ENCODE assay signal across 9 cellular contexts in the genomic region with DNA sequence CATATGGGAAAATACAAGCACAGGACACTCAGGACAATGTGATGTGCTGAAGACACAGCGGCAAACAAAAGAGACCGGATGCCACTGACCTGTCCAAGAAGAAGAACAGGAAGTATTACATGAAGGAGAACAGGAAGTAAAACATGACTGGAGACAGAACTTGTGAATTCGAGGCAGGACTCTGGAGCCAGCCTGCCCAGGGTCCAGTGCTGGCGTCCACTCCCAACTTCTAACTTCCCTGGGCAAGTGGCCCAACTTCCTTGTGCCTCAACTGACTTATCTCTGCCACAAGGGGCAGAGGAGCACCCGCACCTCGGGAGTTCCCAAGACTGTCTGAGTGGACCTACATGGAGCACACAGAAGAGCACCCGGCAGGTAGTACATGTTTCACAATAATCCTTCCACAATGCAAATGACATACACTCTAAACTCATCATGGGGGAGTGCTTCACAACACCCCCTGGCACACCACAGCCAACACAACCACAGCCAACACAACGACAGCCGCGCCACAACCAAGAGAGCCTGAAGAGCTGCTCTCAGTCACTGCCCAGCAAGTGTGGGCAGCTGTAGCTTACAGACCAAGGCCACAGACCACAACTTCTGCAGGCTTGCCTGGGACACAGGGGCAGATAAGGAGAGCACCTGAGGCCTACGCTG. TPM values are rescaled to one million over a fixed set of nuclear protein-coding genes. Genes with fewer than 3 reads are reported as not detected.
A peak's percentile ranks its signal among the peaks of the same experiment; 100 is the strongest.
DNase-seq lines count a peak whose midpoint lies in the region; ATAC-seq, FAIRE-seq and TF ChIP-seq lines count a peak whose summit lies in the region.
"Had no signal": no experiment of that assay in that cellular context is flagged by ENCODE, and none has a peak within 500 bp of the region (broad histone marks: within the 10 kb centered on the region; RNA-seq: fewer than 3 reads in every experiment).

No MANE protein-coding gene starts in this region.

- H3K9me1 ChIP-seq in IMR-90 (ENCODE audit: insufficient read depth, low read length) (peaks cover 38% of the 10 kb centered on the region), K562 (ENCODE audit: control insufficient read depth, insufficient read depth, low read length) (peaks cover 12% of the 10 kb centered on the region)

- no peak overlapping the region for H3K18ac ChIP-seq in IMR-90 (ENCODE audit: low read depth, low read length)

- BruUV-seq in IMR-90 (replicated peaks; lab: Mats Ljungman, UMichigan), result no TSS peak
- no TSS peak for BruUV-seq in K562 (replicated peaks; lab: Mats Ljungman, UMichigan)

- CTCF ChIA-PET in IMR-90 (lab: Yijun Ruan, JAX) (no interaction called here), K562 (lab: Yijun Ruan, JAX; ENCODE audit: low intra/inter-chr PET ratio) (no interaction called here)

- H3K79me2 ChIP-seq in K562 (ENCODE audit: control insufficient read depth, insufficient read depth, low read length), result peaks cover 91% of the 10 kb centered on the region

- H2AK9ac ChIP-seq in IMR-90 (replicated peaks; ENCODE audit: low read depth, low read length, poor library complexity), result no peak overlapping the region

- H3K23ac ChIP-seq in IMR-90 (ENCODE audit: low read depth, low read length), result peak overlapping the region; percentile 22; the same call in 1 of the 2 replicates

- no peak overlapping the region for H2BK120ac ChIP-seq in IMR-90 (ENCODE audit: low read depth, low read length)

- 85% methylated on average over 5 of the region's 11 CpGs; no CpG with 5 or more reads in 1 of the 2 experiments for WGBS in IMR-90 (ENCODE audit: extremely low coverage in 2 of 2, insufficient read length in 1 of 2), 2 experiments
- WGBS in K562 (ENCODE audit: insufficient coverage, low coverage, missing lambda C conversion rate), result 55% methylated on average over 11 of the region's 11 CpGs
- WGBS in lower leg skin, 2 donors, result 43 to 59% methylated on average over 8 to 11 of the region's 11 CpGs

- H3K27ac ChIP-seq in IMR-90 (ENCODE audit: insufficient read depth, low read length) (no peak overlapping the region), K562 (ENCODE audit: extremely low read depth, low read depth, low read length) (peak overlapping the region; percentile 32; the same call in 1 of the 3 replicates)
- H3K27ac ChIP-seq: SJSA1 had no signal

- H3K9ac ChIP-seq in IMR-90 (ENCODE audit: low read depth, low read length) (no peak overlapping the region), K562 (ENCODE audit: insufficient read depth in 1 of 2, low read depth in 2 of 2, low read length in 2 of 2) (peak overlapping the region in 1 of 2 experiments; percentile 80; a peak in 2 of 4 replicates)

- no peak overlapping the region for H3K4me3 ChIP-seq in IMR-90 (ENCODE audit: insufficient read depth, low read depth, low read length)
- no peak overlapping the region for H3K4me3 ChIP-seq in K562
- H3K4me3 ChIP-seq in lower leg skin (ENCODE audit: low read depth, poor library complexity, severe bottlenecking), result no peak overlapping the region
- H3K4me3 ChIP-seq: SJSA1 had no signal

- H3K36me3 ChIP-seq in IMR-90 (ENCODE audit: control insufficient read depth, insufficient read depth, low read length) (no peaks in the 10 kb centered on the region), K562 (ENCODE audit: control insufficient read depth, insufficient read depth, low read length) (peaks cover 10% of the 10 kb centered on the region)

- FAIRE-seq in K562 (lab: Jason Lieb, UNC), result no peak

- H3K9me3 ChIP-seq in IMR-90 (ENCODE audit: control insufficient read depth, insufficient read depth, low read length) (peaks cover 5% of the 10 kb centered on the region), K562 (replicated peaks; ENCODE audit: control insufficient read depth, insufficient read depth, low read depth, low read length) (no peaks in the 10 kb centered on the region)
- H3K9me3 ChIP-seq: SJSA1 had no signal

- H3K79me1 ChIP-seq in IMR-90 (ENCODE audit: low read depth in 1 of 2, low read length in 2 of 2), result peaks cover 0 to 80% of the 10 kb centered on the region in 2 experiments; a peak in 2 of 4 replicates

- TF ChIP-seq RAD21 in IMR-90 (IDR thresholded peaks at IDR 0.05; ENCODE audit: low read length) (no peak), K562 (CRISPR knock-in tag; conservative IDR thresholded peaks at IDR 0.05 in 1 of 2, IDR thresholded peaks at IDR 0.05 in 1 of 2) (0 out of 4 replicates have a peak, but pooled peaks of 1 of the 2 experiments have one; percentile 17)

- intact Hi-C loops in IMR-90 (cut with micrococcal nuclease) (no loop called here), K562 (cut with micrococcal nuclease) (loop anchor here (10.0 kb wide), 1 partner anchor 51 kb away; the partner anchor contains the start of gene SPG7), lower leg skin (cut with DNase I; ENCODE audit: low total_unique reads) (no loop called here)

- TF ChIP-seq EP300 in K562 (IDR thresholded peaks at IDR 0.05; ENCODE audit: low read length), result no peak

- H2BK5ac ChIP-seq in IMR-90 (ENCODE audit: low read depth, low read length, poor library complexity, severe bottlenecking), result no peak overlapping the region

- dilution Hi-C loops in IMR-90 (cut with HindIII; ENCODE audit: low sequenced_read_pairs, unreplicated experiment), result no loop called here

- H4K91ac ChIP-seq in IMR-90 (ENCODE audit: insufficient read depth, low read depth, low read length), result no peak overlapping the region

- no peak overlapping the region; the same call in 1 of the 2 replicates for H2AK5ac ChIP-seq in IMR-90 (ENCODE audit: low read depth, low read length)

- peak; percentile 50 for DNase-seq in Ammon's horn (ENCODE audit: low spot score)
- DNase-seq in IMR-90, result no peak
- peak; percentile 40 to 52 (median 45) for DNase-seq in K562 (ENCODE audit: extremely low read depth in 1 of 4, low spot score in 3 of 4)
- DNase-seq in medulla oblongata (ENCODE audit: extremely low spot score), result peak; percentile 68
- DNase-seq in NCI-H748 (lab: John Stamatoyannopoulos, UW; ENCODE audit: unreplicated experiment), result no peak
- DNase-seq in lower leg skin (ENCODE audit: low spot score in 2 of 2), result no peak
- DNase-seq in NCI-H1694 (lab: John Stamatoyannopoulos, UW), result no peak

- no peak overlapping the region for H3K56ac ChIP-seq in IMR-90 (ENCODE audit: extremely low read depth, insufficient read depth, low read length)

- H3K4ac ChIP-seq in IMR-90 (ENCODE audit: low read depth, low read length), result no peak overlapping the region

- H3K4me1 ChIP-seq in IMR-90 (ENCODE audit: control insufficient read depth, insufficient read depth, low read length) (peaks cover 25% of the 10 kb centered on the region), K562 (replicated peaks in 1 of 2; ENCODE audit: control insufficient read depth in 2 of 2, insufficient read depth in 2 of 2, low read length in 2 of 2) (peaks cover 21 to 32% of the 10 kb centered on the region in 2 experiments)

- TF ChIP-seq POLR2A in IMR-90 (IDR thresholded peaks at IDR 0.05; ENCODE audit: low read depth, low read length), result no peak
- no peak for TF ChIP-seq POLR2A in K562 (conservative IDR thresholded peaks at IDR 0.05)
- no peak for TF ChIP-seq POLR2A in lower leg skin (IDR thresholded peaks at IDR 0.05)

- H2AFZ ChIP-seq in IMR-90 (replicated peaks; ENCODE audit: low read length, poor library complexity), result no peak overlapping the region
- no peak overlapping the region for H2AFZ ChIP-seq in K562 (ENCODE audit: low read depth, low read length)

- POLR2A ChIA-PET in IMR-90 (lab: Charles Lee; ENCODE audit: unreplicated experiment) (no interaction called here), K562 (lab: Yijun Ruan, JAX) (interaction anchor here (0.6 to 1.0 kb wide), 3 partner anchors 13 to 23 kb away, joined by 3 to 4 read pairs (median 3); no protein-coding TSS in a partner anchor)

- in situ Hi-C loops in IMR-90 (cut with MboI; ENCODE audit: low sequenced_read_pairs) (no loop called here), K562 (cut with MboI) (no loop called here)

- H4K5ac ChIP-seq in IMR-90 (ENCODE audit: low read depth, low read length), result no peak overlapping the region

- TF ChIP-seq CTCF in IMR-90 (conservative IDR thresholded peaks at IDR 0.05; ENCODE audit: low read depth, low read length) (peak; percentile 22; the same call in 1 of the 2 replicates), K562 (IDR thresholded peaks at IDR 0.05 in 2 of 3, conservative IDR thresholded peaks at IDR 0.05 in 1 of 3; ENCODE audit: insufficient read depth in 2 of 3, low read depth in 1 of 3, low read length in 3 of 3) (peak in 2 of 3 experiments; percentile 33 to 48; a peak in 4 of 6 replicates), lower leg skin (IDR thresholded peaks at IDR 0.05) (no peak)

- ATAC-seq in IMR-90 (ENCODE audit: low read depth) (0 out of 2 replicates have a peak, but pooled peaks have one; percentile 19), K562 (peak; percentile 78), HG02678 (IDR thresholded peaks at IDR 0.05; ENCODE audit: unreplicated experiment) (no peak)

- H4K8ac ChIP-seq in IMR-90 (ENCODE audit: low read depth in 2 of 2, low read length in 2 of 2), result 0 out of 4 replicates have a peak overlapping the region, but pooled peaks of 1 of the 2 experiments have one; percentile 1

- H3K27me3 ChIP-seq in IMR-90 (ENCODE audit: control insufficient read depth, insufficient read depth, low read length) (no peaks in the 10 kb centered on the region), K562 (ENCODE audit: control insufficient read depth in 2 of 2, insufficient read depth in 2 of 2, low read length in 2 of 2) (no peaks in the 10 kb centered on the region)
- H3K27me3 ChIP-seq: SJSA1 had no signal

- no peak overlapping the region for H2BK15ac ChIP-seq in IMR-90 (ENCODE audit: low read depth, low read length)

- H4K20me1 ChIP-seq in IMR-90 (ENCODE audit: insufficient read depth, low read length) (peaks cover 91% of the 10 kb centered on the region), K562 (replicated peaks; ENCODE audit: control insufficient read depth, insufficient read depth, low read length) (peaks cover 70% of the 10 kb centered on the region)

- no peak overlapping the region for H3K4me2 ChIP-seq in IMR-90 (ENCODE audit: low read depth, low read length)
- H3K4me2 ChIP-seq in K562 (ENCODE audit: insufficient read depth, low read length), result peak overlapping the region; percentile 26

- no peak overlapping the region for H2BK20ac ChIP-seq in IMR-90 (ENCODE audit: low read depth, low read length)

- no peak overlapping the region for H3K14ac ChIP-seq in IMR-90 (replicated peaks; ENCODE audit: low read depth, low read length)

RNA-seq across cellular contexts. Expression of gene ANKRD11, which starts 36.6 kb away (rescaled TPM):
- 28.1 and 46.8 TPM in 2 replicates for total RNA-seq in IMR-90 (2012; rRNA removed)
- 67.8 and 71.9 TPM in 2 replicates for polyA plus RNA-seq in IMR-90 (2012; rRNA removed)
- 50.6 and 79.2 TPM in 2 replicates for polyA plus RNA-seq in IMR-90 (2012; cell fraction: cytosol; rRNA removed)
- polyA plus RNA-seq in IMR-90 (2012; cell fraction: nucleus; rRNA removed; ENCODE audit: low replicate concordance), result 174 and 231 TPM in 2 replicates
- total RNA-seq in K562 (2011; cell fraction: chromatin; rRNA removed; ENCODE audit: low replicate concordance), result 521 and 557 TPM in 2 replicates
- total RNA-seq in K562 (2011; cell fraction: nucleolus; rRNA removed), result 219 and 271 TPM in 2 replicates
- total RNA-seq in K562 (2011; cell fraction: nucleoplasm; rRNA removed), result 280 and 307 TPM in 2 replicates
- total RNA-seq in K562 (2014; rRNA removed), result 49.2 and 58.7 TPM in 2 replicates
- total RNA-seq in K562 (2014; rRNA removed; fragmentation: Illumina TruSeq; extraction: Trizol), result 25.4 and 31.7 TPM in 2 replicates
- total RNA-seq in K562 (2015; rRNA removed; fragmentation: Illumina TruSeq; extraction: Trizol), result 26.9 and 27.6 TPM in 2 replicates
- 114 and 126 TPM in 2 replicates for total RNA-seq in K562 (2021)
- 24.1 and 24.5 TPM in 2 replicates for polyA plus RNA-seq in K562 (2011; rRNA removed)
- polyA plus RNA-seq in K562 (2011; cell fraction: cytosol; rRNA removed), result 24.1 and 43.3 TPM in 2 replicates
- 82.4 and 115 TPM in 2 replicates for polyA plus RNA-seq in K562 (2011; cell fraction: nucleus; rRNA removed)
- 58.0 and 101 TPM in 2 replicates for polyA plus RNA-seq in K562 (2012)
- 41.9 and 66.8 TPM in 2 replicates for polyA plus RNA-seq in K562 (2014; fragmentation: Illumina TruSeq; extraction: Trizol)
- 1 to 10 TPM; 4.7 to 5.4 TPM for polyA plus RNA-seq in K562 (2014; fragmentation: Nextera tagmentation; extraction: Ambion mirVana)
- polyA plus RNA-seq in K562 (2014; rRNA removed), result 75.6 and 83.7 TPM in 2 replicates
- polyA minus RNA-seq in K562 (2011; rRNA and poly(A)+ RNA removed), result 22.7 and 27.7 TPM in 2 replicates
- polyA minus RNA-seq in K562 (2011; cell fraction: cytosol; rRNA and poly(A)+ RNA removed), result 41.4 and 57.3 TPM in 2 replicates
- polyA minus RNA-seq in K562 (2011; cell fraction: nucleus; rRNA and poly(A)+ RNA removed), result 37.2 and 51.5 TPM in 2 replicates
- 100 to 1,000 TPM in 2 of 4 donors, 10 to 100 TPM in 2; 75.6 to 183 (median 108) TPM for total RNA-seq in lower leg skin

RNA-seq across cellular contexts. Expression of gene SPG7, which starts 54.4 kb away (rescaled TPM):
- total RNA-seq in IMR-90 (2012; rRNA removed) (95.3 and 96.8 TPM in 2 replicates), K562 (2014; rRNA removed) (67.4 and 136 TPM in 2 replicates), K562 (2014; rRNA removed; fragmentation: Illumina TruSeq; extraction: Trizol) (37.3 and 41.2 TPM in 2 replicates), K562 (2015; rRNA removed; fragmentation: Illumina TruSeq; extraction: Trizol) (51.9 and 55.5 TPM in 2 replicates), K562 (2021) (74.8 and 75.4 TPM in 2 replicates), lower leg skin (100 to 1,000 TPM in 1 of 4 donors, 10 to 100 TPM in 3; 79.0 to 156 (median 92.3) TPM)
- polyA plus RNA-seq in IMR-90 (2012; rRNA removed) (82.8 and 94.6 TPM in 2 replicates), K562 (2011; rRNA removed) (44.2 and 53.2 TPM in 2 replicates), K562 (2014; fragmentation: Illumina TruSeq; extraction: Trizol) (49.2 and 49.4 TPM in 2 replicates), K562 (2014; fragmentation: Nextera tagmentation; extraction: Ambion mirVana) (1 to 10 TPM; 5.8 to 7.0 TPM), K562 (2014; rRNA removed) (62.6 and 89.1 TPM in 2 replicates)
- 49.9 and 71.5 TPM in 2 replicates for polyA plus RNA-seq in IMR-90 (2012; cell fraction: cytosol; rRNA removed)
- 594 and 800 TPM in 2 replicates for polyA plus RNA-seq in IMR-90 (2012; cell fraction: nucleus; rRNA removed; ENCODE audit: low replicate concordance)
- total RNA-seq in K562 (2011; cell fraction: chromatin; rRNA removed; ENCODE audit: low replicate concordance), result 538 and 821 TPM in 2 replicates
- 360 and 372 TPM in 2 replicates for total RNA-seq in K562 (2011; cell fraction: nucleolus; rRNA removed)
- total RNA-seq in K562 (2011; cell fraction: nucleoplasm; rRNA removed), result 370 and 431 TPM in 2 replicates
- polyA plus RNA-seq in K562 (2011; cell fraction: cytosol; rRNA removed), result 33.7 and 35.7 TPM in 2 replicates
- 243 and 279 TPM in 2 replicates for polyA plus RNA-seq in K562 (2011; cell fraction: nucleus; rRNA removed)
- 41.5 and 49.6 TPM in 2 replicates for polyA plus RNA-seq in K562 (2012)
- polyA minus RNA-seq in K562 (2011; rRNA and poly(A)+ RNA removed), result 44.3 and 53.3 TPM in 2 replicates
- polyA minus RNA-seq in K562 (2011; cell fraction: cytosol; rRNA and poly(A)+ RNA removed), result 30.5 and 50.1 TPM in 2 replicates
- polyA minus RNA-seq in K562 (2011; cell fraction: nucleus; rRNA and poly(A)+ RNA removed), result 79.4 and 87.9 TPM in 2 replicates

Comparison
In these comparisons a context has a peak if more than half of its experiments do, and no peak if none do; other contexts are left out.
1. DNase-seq: peak in Ammon's horn (single experiment), K562 (4 of 4) and medulla oblongata (single experiment); none in IMR-90 (single experiment), NCI-H748 (single experiment), lower leg skin (0 of 2) and NCI-H1694 (single experiment).
2. CTCF ChIP-seq: peak in IMR-90 (single experiment) and K562 (2 of 3); none in lower leg skin (0 of 3).